ENCODE assay signal across 25 cellular contexts in genomic region chr5:123436201-123436600, GRCh38.
"Had no signal": no experiment of that assay in that cellular context is flagged by ENCODE, and none has a peak within 500 bp of the region (broad histone marks: within the 10 kb centered on the region; RNA-seq: fewer than 3 reads in every experiment).

No MANE protein-coding gene starts in this region.

- H3K27ac ChIP-seq: ascending aorta, cardiac muscle cell, coronary artery, SJCRH30, SK-N-MC had no signal

- H3K4me1 ChIP-seq: ascending aorta, SJCRH30 had no signal

- H3K27me3 ChIP-seq: ascending aorta, cardiac muscle cell, SJCRH30 had no signal

- H3K27ac Mint-ChIP-seq: activated CD4-positive, alpha-beta T cell treated with anti-CD3 and anti-CD28 coated beads for 36 hours; activated CD4-positive, alpha-beta T cell treated with anti-CD3 and anti-CD28 coated beads, Interleukin-2, amount 10 ng/mL, durations not matched to agents 7 days and 5 days; activated CD8-positive, alpha-beta T cell treated with anti-CD3 and anti-CD28 coated beads, Interleukin-2, amount 10 ng/mL, durations not matched to agents 7 days and 5 days; activated naive CD4-positive, alpha-beta T cell treated with anti-CD3 and anti-CD28 coated beads, Interleukin-2, amount 10 ng/mL, durations not matched to agents 7 days and 5 days; activated naive CD8-positive, alpha-beta T cell treated with anti-CD3 and anti-CD28 coated beads for 36 hours; activated T-cell treated with anti-CD3 and anti-CD28 coated beads, Interleukin-2, amount 50 U/mL, for 24 hours had no signal

- H3K4me3 Mint-ChIP-seq: activated CD4-positive, alpha-beta T cell treated with anti-CD3 and anti-CD28 coated beads for 36 hours; activated CD4-positive, alpha-beta T cell treated with anti-CD3 and anti-CD28 coated beads, Interleukin-2, amount 10 ng/mL, durations not matched to agents 7 days and 5 days; activated CD8-positive, alpha-beta T cell treated with anti-CD3 and anti-CD28 coated beads, Interleukin-2, amount 10 ng/mL, durations not matched to agents 7 days and 5 days; activated naive CD4-positive, alpha-beta T cell treated with anti-CD3 and anti-CD28 coated beads, Interleukin-2, amount 10 ng/mL, durations not matched to agents 7 days and 5 days; activated naive CD8-positive, alpha-beta T cell treated with anti-CD3 and anti-CD28 coated beads for 36 hours; activated T-cell treated with anti-CD3 and anti-CD28 coated beads, Interleukin-2, amount 50 U/mL, for 24 hours; central memory CD8-positive, alpha-beta T cell had no signal

- ATAC-seq: activated CD4-positive, alpha-beta T cell treated with anti-CD3 and anti-CD28 coated beads for 36 hours; activated CD4-positive, CD25-positive, alpha-beta regulatory T cell treated with anti-CD3 and anti-CD28 coated beads, Interleukin-2, amount 50 U/mL, for 24 hours; activated CD8-positive, alpha-beta T cell treated with anti-CD3 and anti-CD28 coated beads, Interleukin-2, amount 10 ng/mL, durations not matched to agents 7 days and 5 days; Panc1 had no signal

- H3K36me3 ChIP-seq: ascending aorta, cardiac muscle cell, SJCRH30 had no signal

- H3K4me3 ChIP-seq: ascending aorta, cardiac muscle cell, coronary artery, SJCRH30, SK-N-MC had no signal

- DNase-seq: activated CD4-positive, alpha-beta T cell treated with anti-CD3 and anti-CD28 coated beads for 36 hours; activated CD4-positive, alpha-beta T cell treated with anti-CD3 and anti-CD28 coated beads, Interleukin-2, amount 10 ng/mL, durations not matched to agents 7 days and 5 days; activated CD4-positive, alpha-beta T cell treated with anti-CD3 and anti-CD28 coated beads, Interleukin-2, amount 50 U/mL, for 48 hours; activated CD8-positive, alpha-beta T cell treated with anti-CD3 and anti-CD28 coated beads, Interleukin-2, amount 10 ng/mL, durations not matched to agents 7 days and 5 days; activated naive CD4-positive, alpha-beta T cell treated with anti-CD3 and anti-CD28 coated beads, Interleukin-2, amount 10 ng/mL, durations not matched to agents 7 days and 5 days; activated naive CD8-positive, alpha-beta T cell treated with anti-CD3 and anti-CD28 coated beads for 36 hours; activated T-cell treated with anti-CD3 and anti-CD28 coated beads, Interleukin-2, amount 50 U/mL, for 24 hours; amygdala; NCI-H1105; NCI-H1436; NCI-H1694; NCI-H1930; NCI-H2081 treated with DMSO at 0.1 percent for 48 hours; NCI-H345; NCI-H524 treated with DMSO at 0.1 percent for 48 hours; SHP77; SJCRH30; T1000 had no signal

- H3K9me3 Mint-ChIP-seq: activated CD4-positive, alpha-beta T cell treated with anti-CD3 and anti-CD28 coated beads, Interleukin-2, amount 10 ng/mL, durations not matched to agents 7 days and 5 days; activated naive CD4-positive, alpha-beta T cell treated with anti-CD3 and anti-CD28 coated beads, Interleukin-2, amount 10 ng/mL, durations not matched to agents 7 days and 5 days; activated naive CD8-positive, alpha-beta T cell treated with anti-CD3 and anti-CD28 coated beads for 36 hours; activated T-cell treated with anti-CD3 and anti-CD28 coated beads, Interleukin-2, amount 50 U/mL, for 24 hours; central memory CD8-positive, alpha-beta T cell had no signal

- H3K4me1 Mint-ChIP-seq: central memory CD8-positive, alpha-beta T cell had no signal

- H3K36me3 Mint-ChIP-seq: activated naive CD4-positive, alpha-beta T cell treated with anti-CD3 and anti-CD28 coated beads, Interleukin-2, amount 10 ng/mL, durations not matched to agents 7 days and 5 days; activated naive CD8-positive, alpha-beta T cell treated with anti-CD3 and anti-CD28 coated beads for 36 hours had no signal

- H3K27me3 Mint-ChIP-seq: activated CD4-positive, alpha-beta T cell treated with anti-CD3 and anti-CD28 coated beads, Interleukin-2, amount 10 ng/mL, durations not matched to agents 7 days and 5 days; activated naive CD4-positive, alpha-beta T cell treated with anti-CD3 and anti-CD28 coated beads, Interleukin-2, amount 10 ng/mL, durations not matched to agents 7 days and 5 days had no signal
